26 cellular contexts compared by ENCODE assay signal in genomic region chr1:112440574-112440973, GRCh38. TPM values are rescaled to one million over a fixed set of nuclear protein-coding genes. Genes with fewer than 3 reads are reported as not detected.
A peak's percentile ranks its signal among the peaks of the same experiment; 100 is the strongest.
DNase-seq lines count a peak whose midpoint lies in the region; ATAC-seq, FAIRE-seq and TF ChIP-seq lines count a peak whose summit lies in the region.
"Had no signal": no experiment of that assay in that cellular context is flagged by ENCODE, and none has a peak within 500 bp of the region (broad histone marks: within the 10 kb centered on the region; RNA-seq: fewer than 3 reads in every experiment).

No MANE protein-coding gene starts in this region.

- intact Hi-C loops in heart left ventricle (cut with DNase I) = no loop called here
- intact Hi-C loops in right cardiac atrium (cut with DNase I) = no loop called here
- intact Hi-C loops in K562 (cut with micrococcal nuclease) = no loop called here
- intact Hi-C loops in endothelial cell of umbilical vein (cut with micrococcal nuclease) = no loop called here

- H3K36me3 ChIP-seq in heart left ventricle = peaks cover 0 to 12% (median 0%) of the 10 kb centered on the region in 9 donors
- H3K36me3 ChIP-seq in K562 (ENCODE audit: control insufficient read depth, insufficient read depth, low read length) = no peaks in the 10 kb centered on the region
- H3K36me3 ChIP-seq in endothelial cell of umbilical vein (ENCODE audit: control insufficient read depth in 2 of 2, extremely low read depth in 1 of 2, insufficient read depth in 2 of 2, low read length in 2 of 2) = peaks cover 0 to 12% of the 10 kb centered on the region in 2 experiments

- H3K27me3 ChIP-seq in heart left ventricle (no peaks in the 10 kb centered on the region), right cardiac atrium (ENCODE audit: control insufficient read depth, insufficient read depth) (no peaks in the 10 kb centered on the region), K562 (ENCODE audit: control insufficient read depth in 2 of 2, insufficient read depth in 2 of 2, low read length in 2 of 2) (peaks cover 9% of the 10 kb centered on the region in 2 experiments; a peak in 4 of 5 replicates), endothelial cell of umbilical vein (ENCODE audit: control insufficient read depth in 2 of 2, insufficient read depth in 2 of 2, low read length in 2 of 2) (no peaks in the 10 kb centered on the region)
- H3K27me3 ChIP-seq: BLaER1 had no signal

- TF ChIP-seq CTCF in heart left ventricle (IDR thresholded peaks at IDR 0.05) (no peak), K562 (IDR thresholded peaks at IDR 0.05 in 2 of 3, conservative IDR thresholded peaks at IDR 0.05 in 1 of 3; ENCODE audit: insufficient read depth in 2 of 3, low read depth in 1 of 3, low read length in 3 of 3) (no peak), endothelial cell of umbilical vein (IDR thresholded peaks at IDR 0.05; ENCODE audit: extremely low read depth in 1 of 2, insufficient read depth in 1 of 2, low read depth in 1 of 2, low read length in 2 of 2) (no peak), osteocyte (IDR thresholded peaks at IDR 0.05) (no peak), type B pancreatic cell (conservative IDR thresholded peaks at IDR 0.05) (no peak)

- no TSS peak for BruUV-seq in K562 (replicated peaks; lab: Mats Ljungman, UMichigan)
- no TSS peak for BruUV-seq in endothelial cell of umbilical vein (replicated peaks; lab: Mats Ljungman, UMichigan)

- no peak for TF ChIP-seq EP300 in K562 (IDR thresholded peaks at IDR 0.05; ENCODE audit: low read length)

- ATAC-seq in heart left ventricle (no peak), right cardiac atrium (no peak), K562 (no peak)
- ATAC-seq: CD8-positive, alpha-beta T cell; GM12878 had no signal

- peak overlapping the region in 11 of 12 donors; percentile 23 to 75 (median 61) for H3K27ac ChIP-seq in heart left ventricle
- H3K27ac ChIP-seq in right cardiac atrium (ENCODE audit: low read length) = no peak overlapping the region
- no peak overlapping the region for H3K27ac ChIP-seq in K562 (ENCODE audit: extremely low read depth, low read depth, low read length)
- H3K27ac ChIP-seq in endothelial cell of umbilical vein (ENCODE audit: insufficient read depth, low read depth, low read length) = peak overlapping the region; percentile 52
- H3K27ac ChIP-seq: 22Rv1, BLaER1, C4-2B, GM23248 had no signal

- 81 to 85% (median 83%) methylated on average over 5 of the region's 5 CpGs for WGBS in heart left ventricle, 4 donors
- WGBS in right cardiac atrium = 82% methylated on average over 5 of the region's 5 CpGs
- WGBS in K562 (ENCODE audit: insufficient coverage, low coverage, missing lambda C conversion rate) = 9% methylated on average over 5 of the region's 5 CpGs

- H3K36me3 Mint-ChIP-seq in osteocyte (ENCODE audit: unreplicated experiment) (peaks cover 27% of the 10 kb centered on the region), type B pancreatic cell (peaks cover 41% of the 10 kb centered on the region)
- H3K36me3 Mint-ChIP-seq: CD4-positive, CD25-positive, alpha-beta regulatory T cell; CD8-positive, alpha-beta T cell had no signal

- H3K4me3 ChIP-seq in heart left ventricle (no peak overlapping the region), right cardiac atrium (ENCODE audit: low read length) (no peak overlapping the region), K562 (no peak overlapping the region), endothelial cell of umbilical vein (replicated peaks in 1 of 3; ENCODE audit: insufficient read depth in 1 of 3, low read depth in 1 of 3, low read length in 3 of 3) (no peak overlapping the region)
- H3K4me3 ChIP-seq: BLaER1, GM12878, GM23248 had no signal

- H3K9me3 Mint-ChIP-seq in osteocyte (ENCODE audit: unreplicated experiment) (peaks cover 3% of the 10 kb centered on the region), type B pancreatic cell (no peaks in the 10 kb centered on the region)
- H3K9me3 Mint-ChIP-seq: CD4-positive, CD25-positive, alpha-beta regulatory T cell; CD8-positive, alpha-beta T cell had no signal

- FAIRE-seq in K562 (lab: Jason Lieb, UNC) (no peak), endothelial cell of umbilical vein (lab: Jason Lieb, UNC) (no peak)
- FAIRE-seq: A204.1, D721Med, GM12878, GM19239, H1 had no signal

- in situ Hi-C loops in K562 (cut with MboI) = no loop called here

- H3K4me1 ChIP-seq in heart left ventricle (peaks cover 0 to 65% (median 37%) of the 10 kb centered on the region in 12 donors), right cardiac atrium (ENCODE audit: control insufficient read depth, insufficient read depth, low read length) (peaks cover 7% of the 10 kb centered on the region), K562 (replicated peaks in 1 of 2; ENCODE audit: control insufficient read depth in 2 of 2, insufficient read depth in 2 of 2, low read length in 2 of 2) (no peaks in the 10 kb centered on the region), endothelial cell of umbilical vein (ENCODE audit: control insufficient read depth, extremely low read depth, insufficient read depth, low read length) (peaks cover 64% of the 10 kb centered on the region)

- TF ChIP-seq RAD21 in K562 (CRISPR knock-in tag; conservative IDR thresholded peaks at IDR 0.05 in 1 of 2, IDR thresholded peaks at IDR 0.05 in 1 of 2) = no peak

- dilution Hi-C loops in endothelial cell of umbilical vein (cut with MboI; ENCODE audit: extremely low pct_ligation_motif_present, low sequenced_read_pairs) = no loop called here

- H3K27ac Mint-ChIP-seq in osteocyte (ENCODE audit: unreplicated experiment) (peak overlapping the region; percentile 6), type B pancreatic cell (no peak overlapping the region)
- H3K27ac Mint-ChIP-seq: B cell; CD4-positive, CD25-positive, alpha-beta regulatory T cell; CD8-positive, alpha-beta T cell had no signal

- H3K79me2 ChIP-seq in K562 (ENCODE audit: control insufficient read depth, insufficient read depth, low read length) (no peaks in the 10 kb centered on the region), endothelial cell of umbilical vein (ENCODE audit: control insufficient read depth, insufficient read depth, low read length) (peaks cover 86% of the 10 kb centered on the region)

- H3K4me1 Mint-ChIP-seq in osteocyte (ENCODE audit: unreplicated experiment) (peaks cover 27% of the 10 kb centered on the region), type B pancreatic cell (ENCODE audit: unreplicated experiment) (peaks cover 23% of the 10 kb centered on the region)
- H3K4me1 Mint-ChIP-seq: B cell; CD4-positive, CD25-positive, alpha-beta regulatory T cell had no signal

- POLR2A ChIA-PET in K562 (lab: Yijun Ruan, JAX) = no interaction called here
- POLR2A ChIA-PET in endothelial cell of umbilical vein (lab: Charles Lee) = no interaction called here

- H3K9me3 ChIP-seq in heart left ventricle = peaks cover 0 to 2% (median 0%) of the 10 kb centered on the region in 12 donors
- H3K9me3 ChIP-seq in right cardiac atrium (ENCODE audit: control insufficient read depth, low read length) = no peaks in the 10 kb centered on the region
- H3K9me3 ChIP-seq in K562 (replicated peaks; ENCODE audit: control insufficient read depth, insufficient read depth, low read depth, low read length) = no peaks in the 10 kb centered on the region
- H3K9me3 ChIP-seq in endothelial cell of umbilical vein (replicated peaks; ENCODE audit: control insufficient read depth, insufficient read depth, low read length) = no peaks in the 10 kb centered on the region

- TF ChIP-seq POLR2A in heart left ventricle (IDR thresholded peaks at IDR 0.05) (no peak), K562 (conservative IDR thresholded peaks at IDR 0.05) (no peak), endothelial cell of umbilical vein (IDR thresholded peaks at IDR 0.05; ENCODE audit: low read depth, low read length) (no peak)

- no peak overlapping the region for H3K4me3 Mint-ChIP-seq in osteocyte (ENCODE audit: unreplicated experiment)
- no peak overlapping the region for H3K4me3 Mint-ChIP-seq in type B pancreatic cell
- H3K4me3 Mint-ChIP-seq: B cell; CD4-positive, CD25-positive, alpha-beta regulatory T cell; CD8-positive, alpha-beta T cell had no signal

- DNase-seq in heart left ventricle (no peak), right cardiac atrium (no peak), K562 (ENCODE audit: extremely low read depth in 1 of 4, low spot score in 3 of 4) (no peak), endothelial cell of umbilical vein (ENCODE audit: low read depth, low spot score) (peak; percentile 63), osteocyte (ENCODE audit: extremely low spot score, unreplicated experiment) (no peak), type B pancreatic cell (ENCODE audit: extremely low spot score, unreplicated experiment) (no peak)
- no peak for DNase-seq in stimulated activated CD4-positive, alpha-beta T cell treated with anti-CD3 and anti-CD28 coated beads, Interleukin-12 subunit alpha, Interleukin-12 subunit beta, amount 100 ng/mL, for 4 hours
- DNase-seq in stimulated activated CD4-positive, alpha-beta T cell treated with anti-CD3 and anti-CD28 coated beads, Interleukin-4, amount 100 ng/mL, for 24 hours = no peak
- DNase-seq: CD4-positive, CD25-positive, alpha-beta regulatory T cell; CD8-positive, alpha-beta T cell; DMS 273 treated with DMSO at 0.1 percent for 48 hours; DMS79; EL; GDM1; GM23248; H7; HCEC 1CT had no signal

- H3K27me3 Mint-ChIP-seq in osteocyte (ENCODE audit: unreplicated experiment) = no peaks in the 10 kb centered on the region
- H3K27me3 Mint-ChIP-seq in type B pancreatic cell = no peaks in the 10 kb centered on the region
- H3K27me3 Mint-ChIP-seq: CD4-positive, CD25-positive, alpha-beta regulatory T cell had no signal

- H3K9me1 ChIP-seq in K562 (ENCODE audit: control insufficient read depth, insufficient read depth, low read length) (no peaks in the 10 kb centered on the region), endothelial cell of umbilical vein (replicated peaks; ENCODE audit: control insufficient read depth, extremely low read depth, insufficient read depth, low read length) (no peaks in the 10 kb centered on the region)

- no peaks in the 10 kb centered on the region for H4K20me1 ChIP-seq in K562 (replicated peaks; ENCODE audit: control insufficient read depth, insufficient read depth, low read length)
- H4K20me1 ChIP-seq in endothelial cell of umbilical vein (replicated peaks; ENCODE audit: control insufficient read depth, extremely low read depth, insufficient read depth, low read length) = no peaks in the 10 kb centered on the region
- H4K20me1 ChIP-seq: BLaER1 had no signal

- H2AFZ ChIP-seq in K562 (ENCODE audit: low read depth, low read length) (no peak overlapping the region), endothelial cell of umbilical vein (ENCODE audit: low read depth, low read length) (no peak overlapping the region)
- H2AFZ ChIP-seq: GM23248 had no signal

- H3K4me2 ChIP-seq in K562 (ENCODE audit: insufficient read depth, low read length) (no peak overlapping the region), endothelial cell of umbilical vein (ENCODE audit: insufficient read depth, low read length) (peak overlapping the region; percentile 53)
- H3K4me2 ChIP-seq: BLaER1 had no signal

- CTCF ChIA-PET in K562 (lab: Yijun Ruan, JAX; ENCODE audit: low intra/inter-chr PET ratio) = no interaction called here
- CTCF ChIA-PET in endothelial cell of umbilical vein (lab: Charles Lee) = interaction anchor here (1.7 to 2.7 kb wide), 4 partner anchors 10 to 61 kb away, joined by 6 to 14 read pairs (median 13); no protein-coding TSS in a partner anchor

- no peak overlapping the region for H3K9ac ChIP-seq in K562 (ENCODE audit: insufficient read depth in 1 of 2, low read depth in 2 of 2, low read length in 2 of 2)
- peak overlapping the region; percentile 19 for H3K9ac ChIP-seq in endothelial cell of umbilical vein (replicated peaks; ENCODE audit: extremely low read depth, insufficient read depth, low read length)
- H3K9ac ChIP-seq: BLaER1, GM23248 had no signal

RNA-seq across cellular contexts. Expression of gene CTTNBP2NL, which starts 44.6 kb away (rescaled TPM):
- total RNA-seq in heart left ventricle (10 to 100 TPM in 8 of 9 donors, 1 to 10 TPM in 1; 9.3 to 22.8 (median 14.7) TPM), right cardiac atrium (10 to 100 TPM; 16.2 to 24.9 (median 16.8) TPM), K562 (2014; rRNA removed) (0.27 and 0.65 TPM in 2 replicates), K562 (2014; rRNA removed; fragmentation: Illumina TruSeq; extraction: Trizol) (0.62 and 0.67 TPM in 2 replicates), K562 (2015; rRNA removed; fragmentation: Illumina TruSeq; extraction: Trizol) (0.68 and 0.91 TPM in 2 replicates), K562 (2021) (1.4 and 1.6 TPM in 2 replicates), endothelial cell of umbilical vein (94.4 and 96.4 TPM in 2 replicates), osteocyte (50.6 and 54.2 TPM in 2 replicates), type B pancreatic cell (ENCODE audit: low replicate concordance) (47.9 and 77.4 TPM in 2 replicates)
- polyA plus RNA-seq in heart left ventricle (1 to 10 TPM; 4.6 to 6.5 TPM), right cardiac atrium (5.1 TPM), K562 (2011; rRNA removed) (0.60 and 1.6 TPM in 2 replicates), K562 (2014; fragmentation: Illumina TruSeq; extraction: Trizol) (0.64 and 0.76 TPM in 2 replicates), K562 (2014; fragmentation: Nextera tagmentation; extraction: Ambion mirVana) (under 1 TPM; 0.28 to 0.89 TPM), K562 (2014; rRNA removed) (0.39 and 0.57 TPM in 2 replicates), endothelial cell of umbilical vein (20.4 and 21.5 TPM in 2 replicates)
- 0.35 and 1.9 TPM in 2 replicates for total RNA-seq in K562 (2011; cell fraction: chromatin; rRNA removed; ENCODE audit: low replicate concordance)
- 0.26 and 0.50 TPM in 2 replicates for total RNA-seq in K562 (2011; cell fraction: nucleolus; rRNA removed)
- 0.59 and 2.0 TPM in 2 replicates for total RNA-seq in K562 (2011; cell fraction: nucleoplasm; rRNA removed)
- polyA plus RNA-seq in K562 (2011; cell fraction: cytosol; rRNA removed) = 0.33 and 1.4 TPM in 2 replicates
- polyA plus RNA-seq in K562 (2011; cell fraction: nucleus; rRNA removed) = 0.30 and 1.1 TPM in 2 replicates
- polyA plus RNA-seq in K562 (2012) = 0.68 and 1.1 TPM in 2 replicates
- 1.1 and 5.9 TPM in 2 replicates for polyA minus RNA-seq in K562 (2011; rRNA and poly(A)+ RNA removed)
- 0.38 and 1.5 TPM in 2 replicates for polyA minus RNA-seq in K562 (2011; cell fraction: cytosol; rRNA and poly(A)+ RNA removed)
- 0.67 and 2.6 TPM in 2 replicates for polyA minus RNA-seq in K562 (2011; cell fraction: nucleus; rRNA and poly(A)+ RNA removed)
- polyA plus RNA-seq in endothelial cell of umbilical vein (2011; cell fraction: cytosol; rRNA removed) = 15.9 and 18.5 TPM in 2 replicates
- 34.4 and 39.8 TPM in 2 replicates for polyA plus RNA-seq in endothelial cell of umbilical vein (2011; cell fraction: nucleus; rRNA removed)
- 35.1 and 46.6 TPM in 2 replicates for polyA plus RNA-seq in endothelial cell of umbilical vein (2012)
- 71.0 and 82.9 TPM in 2 replicates for polyA minus RNA-seq in endothelial cell of umbilical vein
- 5.3 TPM for polyA minus RNA-seq in endothelial cell of umbilical vein (2011; cell fraction: cytosol; rRNA and poly(A)+ RNA removed)
- polyA minus RNA-seq in endothelial cell of umbilical vein (2011; cell fraction: nucleus; rRNA and poly(A)+ RNA removed) = 75.0 and 91.5 TPM in 2 replicates
- total RNA-seq: CD8-positive, alpha-beta T cell had no signal

Comparison
In these comparisons a context has a peak if more than half of its experiments do, and no peak if none do; other contexts are left out.
1. H3K27ac ChIP-seq: peak in heart left ventricle (11 of 12) and endothelial cell of umbilical vein (single experiment); none in right cardiac atrium (single experiment) and K562 (single experiment).